ENCODE assay signal across 1 cellular context in genomic region chr7:101814996-101815825, GRCh38.
TF ChIP-seq lines count a peak whose summit lies in the region.

No MANE protein-coding gene starts in this region.

TF ChIP-seq in K562, 482 proteins besides CTCF, POLR2A, EP300 and RAD21 (continued from another document and continues in another):
- TF ChIP-seq, protein P1, sequence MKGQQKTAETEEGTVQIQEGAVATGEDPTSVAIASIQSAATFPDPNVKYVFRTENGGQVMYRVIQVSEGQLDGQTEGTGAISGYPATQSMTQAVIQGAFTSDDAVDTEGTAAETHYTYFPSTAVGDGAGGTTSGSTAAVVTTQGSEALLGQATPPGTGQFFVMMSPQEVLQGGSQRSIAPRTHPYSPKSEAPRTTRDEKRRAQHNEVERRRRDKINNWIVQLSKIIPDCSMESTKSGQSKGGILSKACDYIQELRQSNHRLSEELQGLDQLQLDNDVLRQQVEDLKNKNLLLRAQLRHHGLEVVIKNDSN (CRISPR knock-in tag; IDR thresholded peaks at IDR 0.05): no peak
- TF ChIP-seq ARHGAP35 (IDR thresholded peaks at IDR 0.05; ENCODE audit: partially characterized antibody) (peak; percentile 54), ZNF224 (CRISPR knock-in tag; IDR thresholded peaks at IDR 0.05) (0 out of 2 replicates have a peak, but pooled peaks have one; percentile 18), EGR1 (conservative IDR thresholded peaks at IDR 0.05) (peak; percentile 91), FOXJ3 (CRISPR knock-in tag; IDR thresholded peaks at IDR 0.05) (no peak), ZNF253 (CRISPR knock-in tag; conservative IDR thresholded peaks at IDR 0.05) (no peak), LCOR (CRISPR knock-in tag; IDR thresholded peaks at IDR 0.05) (peak; percentile 43; the same call in 1 of the 2 replicates), ZNF707 (CRISPR knock-in tag; conservative IDR thresholded peaks at IDR 0.05) (no peak), HMG20A (CRISPR knock-in tag; conservative IDR thresholded peaks at IDR 0.05) (no peak), CEBPG (CRISPR knock-in tag; IDR thresholded peaks at IDR 0.05) (no peak), CEBPG (tag; conservative IDR thresholded peaks at IDR 0.05 in 1 of 2, IDR thresholded peaks at IDR 0.05 in 1 of 2) (no peak), POLR2B (IDR thresholded peaks at IDR 0.05; ENCODE audit: low read depth, partially characterized antibody) (peak; percentile 37), SMARCB1 (IDR thresholded peaks at IDR 0.05; ENCODE audit: insufficient read length, low read depth) (no peak), ZBTB40 (IDR thresholded peaks at IDR 0.05) (0 out of 2 replicates have a peak, but pooled peaks have one; percentile 29), ZBTB40 (CRISPR knock-in tag; IDR thresholded peaks at IDR 0.05) (no peak), ZNF586 (CRISPR knock-in tag; conservative IDR thresholded peaks at IDR 0.05) (no peak), ZZZ3 (IDR thresholded peaks at IDR 0.05) (no peak), XRCC4 (IDR thresholded peaks at IDR 0.05; ENCODE audit: extremely low read depth, insufficient read depth, insufficient read length) (no peak), MXD1 (CRISPR knock-in tag; IDR thresholded peaks at IDR 0.05; ENCODE audit: borderline replicate concordance, poor library complexity, severe bottlenecking) (no peak), BHLHE40 (IDR thresholded peaks at IDR 0.05; ENCODE audit: low read length) (no peak; the same call in 1 of the 2 replicates), SOX6 (IDR thresholded peaks at IDR 0.05) (no peak), CBX5 (IDR thresholded peaks at IDR 0.05; ENCODE audit: borderline replicate concordance, low read depth) (no peak), RB1 (IDR thresholded peaks at IDR 0.05; ENCODE audit: low read depth) (peak; percentile 46; the same call in 1 of the 2 replicates), PTBP1 (IDR thresholded peaks at IDR 0.05; ENCODE audit: low read depth, low read length) (no peak), ZNF124 (CRISPR knock-in tag; IDR thresholded peaks at IDR 0.05) (no peak), STAT5A (IDR thresholded peaks at IDR 0.05; ENCODE audit: borderline replicate concordance, low read length) (no peak), ZSCAN29 (IDR thresholded peaks at IDR 0.05) (peak; percentile 61; the same call in 1 of the 2 replicates), ESRRA (IDR thresholded peaks at IDR 0.05; ENCODE audit: borderline replicate concordance, low read depth) (peak; percentile 25), CREBBP (IDR thresholded peaks at IDR 0.05; ENCODE audit: low read depth, low read length) (no peak), ZFP1 (CRISPR knock-in tag; IDR thresholded peaks at IDR 0.05) (no peak), ESRRB (CRISPR knock-in tag; IDR thresholded peaks at IDR 0.05; ENCODE audit: borderline replicate concordance) (no peak), TRIM28 (IDR thresholded peaks at IDR 0.05) (no peak), FOXK2 (conservative IDR thresholded peaks at IDR 0.05 in 1 of 2, IDR thresholded peaks at IDR 0.05 in 1 of 2; ENCODE audit: low read depth in 2 of 2) (peak in 1 of 2 experiments; percentile 70; a peak in 2 of 4 replicates), KDM4B (IDR thresholded peaks at IDR 0.05; ENCODE audit: borderline replicate concordance in 2 of 2, low read depth in 1 of 2) (no peak), ZNF696 (CRISPR knock-in tag; conservative IDR thresholded peaks at IDR 0.05) (no peak), CAMTA2 (CRISPR knock-in tag; conservative IDR thresholded peaks at IDR 0.05) (no peak), SMARCC2 (IDR thresholded peaks at IDR 0.05; ENCODE audit: low read depth) (no peak), HDAC1 (IDR thresholded peaks at IDR 0.05) (peak in 1 of 2 experiments; percentile 88; a peak in 2 of 4 replicates), RBBP5 (IDR thresholded peaks at IDR 0.05; ENCODE audit: borderline replicate concordance, insufficient read depth, low read length, poor library complexity, severe bottlenecking) (peak; percentile 17), TCFL5 (CRISPR knock-in tag; conservative IDR thresholded peaks at IDR 0.05) (no peak), ZBTB1 (CRISPR knock-in tag; IDR thresholded peaks at IDR 0.05; ENCODE audit: borderline replicate concordance, low read depth) (peak; percentile 4; the same call in 1 of the 2 replicates), TBP (optimal IDR thresholded peaks at IDR 0.05; ENCODE audit: low read depth, low read length) (peak; percentile 36), TARDBP (IDR thresholded peaks at IDR 0.05) (0 out of 2 replicates have a peak, but pooled peaks have one; percentile 80), SRSF7 (optimal IDR thresholded peaks at IDR 0.05; ENCODE audit: low read depth, low read length) (no peak)
- TF ChIP-seq, protein P2, sequence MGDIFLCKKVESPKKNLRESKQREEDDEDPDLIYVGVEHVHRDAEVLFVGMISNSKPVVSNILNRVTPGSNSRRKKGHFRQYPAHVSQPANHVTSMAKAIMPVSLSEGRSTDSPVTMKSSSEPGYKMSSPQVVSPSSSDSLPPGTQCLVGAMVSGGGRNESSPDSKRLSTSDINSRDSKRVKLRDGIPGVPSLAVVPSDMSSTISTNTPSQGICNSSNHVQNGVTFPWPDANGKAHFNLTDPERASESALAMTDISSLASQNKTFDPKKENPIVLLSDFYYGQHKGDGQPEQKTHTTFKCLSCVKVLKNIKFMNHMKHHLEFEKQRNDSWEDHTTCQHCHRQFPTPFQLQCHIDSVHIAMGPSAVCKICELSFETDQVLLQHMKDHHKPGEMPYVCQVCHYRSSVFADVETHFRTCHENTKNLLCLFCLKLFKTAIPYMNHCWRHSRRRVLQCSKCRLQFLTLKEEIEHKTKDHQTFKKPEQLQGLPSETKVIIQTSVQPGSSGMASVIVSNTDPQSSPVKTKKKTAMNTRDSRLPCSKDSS (IDR thresholded peaks at IDR 0.05; ENCODE audit: low read depth, partially characterized antibody): no peak
- TF ChIP-seq, protein P3, sequence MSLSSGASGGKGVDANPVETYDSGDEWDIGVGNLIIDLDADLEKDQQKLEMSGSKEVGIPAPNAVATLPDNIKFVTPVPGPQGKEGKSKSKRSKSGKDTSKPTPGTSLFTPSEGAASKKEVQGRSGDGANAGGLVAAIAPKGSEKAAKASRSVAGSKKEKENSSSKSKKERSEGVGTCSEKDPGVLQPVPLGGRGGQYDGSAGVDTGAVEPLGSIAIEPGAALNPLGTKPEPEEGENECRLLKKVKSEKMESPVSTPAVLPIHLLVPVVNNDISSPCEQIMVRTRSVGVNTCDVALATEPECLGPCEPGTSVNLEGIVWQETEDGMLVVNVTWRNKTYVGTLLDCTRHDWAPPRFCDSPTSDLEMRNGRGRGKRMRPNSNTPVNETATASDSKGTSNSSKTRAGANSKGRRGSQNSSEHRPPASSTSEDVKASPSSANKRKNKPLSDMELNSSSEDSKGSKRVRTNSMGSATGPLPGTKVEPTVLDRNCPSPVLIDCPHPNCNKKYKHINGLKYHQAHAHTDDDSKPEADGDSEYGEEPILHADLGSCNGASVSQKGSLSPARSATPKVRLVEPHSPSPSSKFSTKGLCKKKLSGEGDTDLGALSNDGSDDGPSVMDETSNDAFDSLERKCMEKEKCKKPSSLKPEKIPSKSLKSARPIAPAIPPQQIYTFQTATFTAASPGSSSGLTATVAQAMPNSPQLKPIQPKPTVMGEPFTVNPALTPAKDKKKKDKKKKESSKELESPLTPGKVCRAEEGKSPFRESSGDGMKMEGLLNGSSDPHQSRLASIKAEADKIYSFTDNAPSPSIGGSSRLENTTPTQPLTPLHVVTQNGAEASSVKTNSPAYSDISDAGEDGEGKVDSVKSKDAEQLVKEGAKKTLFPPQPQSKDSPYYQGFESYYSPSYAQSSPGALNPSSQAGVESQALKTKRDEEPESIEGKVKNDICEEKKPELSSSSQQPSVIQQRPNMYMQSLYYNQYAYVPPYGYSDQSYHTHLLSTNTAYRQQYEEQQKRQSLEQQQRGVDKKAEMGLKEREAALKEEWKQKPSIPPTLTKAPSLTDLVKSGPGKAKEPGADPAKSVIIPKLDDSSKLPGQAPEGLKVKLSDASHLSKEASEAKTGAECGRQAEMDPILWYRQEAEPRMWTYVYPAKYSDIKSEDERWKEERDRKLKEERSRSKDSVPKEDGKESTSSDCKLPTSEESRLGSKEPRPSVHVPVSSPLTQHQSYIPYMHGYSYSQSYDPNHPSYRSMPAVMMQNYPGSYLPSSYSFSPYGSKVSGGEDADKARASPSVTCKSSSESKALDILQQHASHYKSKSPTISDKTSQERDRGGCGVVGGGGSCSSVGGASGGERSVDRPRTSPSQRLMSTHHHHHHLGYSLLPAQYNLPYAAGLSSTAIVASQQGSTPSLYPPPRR (CRISPR knock-in tag; IDR thresholded peaks at IDR 0.05; ENCODE audit: borderline replicate concordance): no peak
- TF ChIP-seq, protein P4, sequence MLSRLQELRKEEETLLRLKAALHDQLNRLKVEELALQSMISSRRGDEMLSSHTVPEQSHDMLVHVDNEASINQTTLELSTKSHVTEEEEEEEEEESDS (CRISPR knock-in tag; IDR thresholded peaks at IDR 0.05): no peak
- TF ChIP-seq, protein P5, sequence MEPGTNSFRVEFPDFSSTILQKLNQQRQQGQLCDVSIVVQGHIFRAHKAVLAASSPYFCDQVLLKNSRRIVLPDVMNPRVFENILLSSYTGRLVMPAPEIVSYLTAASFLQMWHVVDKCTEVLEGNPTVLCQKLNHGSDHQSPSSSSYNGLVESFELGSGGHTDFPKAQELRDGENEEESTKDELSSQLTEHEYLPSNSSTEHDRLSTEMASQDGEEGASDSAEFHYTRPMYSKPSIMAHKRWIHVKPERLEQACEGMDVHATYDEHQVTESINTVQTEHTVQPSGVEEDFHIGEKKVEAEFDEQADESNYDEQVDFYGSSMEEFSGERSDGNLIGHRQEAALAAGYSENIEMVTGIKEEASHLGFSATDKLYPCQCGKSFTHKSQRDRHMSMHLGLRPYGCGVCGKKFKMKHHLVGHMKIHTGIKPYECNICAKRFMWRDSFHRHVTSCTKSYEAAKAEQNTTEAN (CRISPR knock-in tag; IDR thresholded peaks at IDR 0.05): 0 out of 2 replicates have a peak, but pooled peaks have one; percentile 25
- TF ChIP-seq, protein P6, sequence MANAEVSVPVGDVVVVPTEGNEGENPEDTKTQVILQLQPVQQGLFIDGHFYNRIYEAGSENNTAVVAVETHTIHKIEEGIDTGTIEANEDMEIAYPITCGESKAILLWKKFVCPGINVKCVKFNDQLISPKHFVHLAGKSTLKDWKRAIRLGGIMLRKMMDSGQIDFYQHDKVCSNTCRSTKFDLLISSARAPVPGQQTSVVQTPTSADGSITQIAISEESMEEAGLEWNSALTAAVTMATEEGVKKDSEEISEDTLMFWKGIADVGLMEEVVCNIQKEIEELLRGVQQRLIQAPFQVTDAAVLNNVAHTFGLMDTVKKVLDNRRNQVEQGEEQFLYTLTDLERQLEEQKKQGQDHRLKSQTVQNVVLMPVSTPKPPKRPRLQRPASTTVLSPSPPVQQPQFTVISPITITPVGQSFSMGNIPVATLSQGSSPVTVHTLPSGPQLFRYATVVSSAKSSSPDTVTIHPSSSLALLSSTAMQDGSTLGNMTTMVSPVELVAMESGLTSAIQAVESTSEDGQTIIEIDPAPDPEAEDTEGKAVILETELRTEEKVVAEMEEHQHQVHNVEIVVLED (CRISPR knock-in tag; IDR thresholded peaks at IDR 0.05): 0 out of 2 replicates have a peak, but pooled peaks have one; percentile 58
